ENCODE assay signal across 23 cellular contexts in genomic region chr6:152605342-152605741, GRCh38. TPM values are rescaled to one million over a fixed set of nuclear protein-coding genes. Genes with fewer than 3 reads are reported as not detected.
DNase-seq lines count a peak whose midpoint lies in the region; ATAC-seq and TF ChIP-seq lines count a peak whose summit lies in the region.
"Had no signal": no experiment of that assay in that cellular context is flagged by ENCODE, and none has a peak within 500 bp of the region (broad histone marks: within the 10 kb centered on the region; RNA-seq: fewer than 3 reads in every experiment).

No MANE protein-coding gene starts in this region.

- H3K27me3 ChIP-seq in left ventricle myocardium inferior (ENCODE audit: low read depth) (no peaks in the 10 kb centered on the region), vagina (no peaks in the 10 kb centered on the region)
- H3K27me3 ChIP-seq: ascending aorta, neural progenitor cell, stomach, transverse colon had no signal

- H3K4me1 ChIP-seq in left ventricle myocardium inferior = peaks cover 4% of the 10 kb centered on the region
- no peaks in the 10 kb centered on the region for H3K4me1 ChIP-seq in vagina
- H3K4me1 ChIP-seq: ascending aorta, neural progenitor cell, prostate gland, stomach, transverse colon had no signal

- ATAC-seq in left ventricle myocardium superior (no peak), HG03565 (IDR thresholded peaks at IDR 0.05; ENCODE audit: unreplicated experiment) (no peak), HG03521 (IDR thresholded peaks at IDR 0.05; ENCODE audit: unreplicated experiment) (no peak)
- ATAC-seq: CD8-positive, alpha-beta T cell; SK-N-SH treated with all-trans-retinoic acid at 6 μM for 48 hours had no signal

- TF ChIP-seq CTCF in left ventricle myocardium inferior (IDR thresholded peaks at IDR 0.05; ENCODE audit: borderline replicate concordance) = no peak
- TF ChIP-seq CTCF in fibroblast of the aortic adventitia (IDR thresholded peaks at IDR 0.05; ENCODE audit: insufficient read depth, low read length) = no peak
- TF ChIP-seq CTCF in vagina (IDR thresholded peaks at IDR 0.05) = no peak

- H3K4me3 ChIP-seq in left ventricle myocardium inferior (no peak overlapping the region), fibroblast of the aortic adventitia (ENCODE audit: low read depth, low read length) (no peak overlapping the region), vagina (no peak overlapping the region)
- H3K4me3 ChIP-seq: ascending aorta, neural progenitor cell, prostate gland, stomach, transverse colon had no signal

- H3K36me3 ChIP-seq in left ventricle myocardium inferior = no peaks in the 10 kb centered on the region
- H3K36me3 ChIP-seq in vagina = no peaks in the 10 kb centered on the region
- H3K36me3 ChIP-seq: ascending aorta, neural progenitor cell, prostate gland, stomach, transverse colon had no signal

- DNase-seq in left ventricle myocardium inferior = no peak
- no peak for DNase-seq in left ventricle myocardium superior
- DNase-seq in astrocyte of the hippocampus (ENCODE audit: low read depth, low spot score) = peak; percentile 28
- DNase-seq in fibroblast of the aortic adventitia (ENCODE audit: low read depth) = peak; percentile 51
- DNase-seq in vagina (ENCODE audit: extremely low spot score in 2 of 2) = no peak
- DNase-seq in T-helper 9 cell = no peak
- DNase-seq: activated CD8-positive, alpha-beta memory T cell treated with anti-CD3 and anti-CD28 coated beads, Interleukin-2, amount 50 U/mL, for 48 hours; CD8-positive, alpha-beta T cell; H7; islet precursor cell; NCI-H1092 treated with DMSO at 0.1 percent for 48 hours; NCI-H187 treated with DMSO at 0.1 percent for 48 hours; NCI-H345; NCI-H774; stomach; transverse colon had no signal

- H3K9me3 ChIP-seq in left ventricle myocardium inferior (replicated peaks) (no peaks in the 10 kb centered on the region), vagina (no peaks in the 10 kb centered on the region)
- H3K9me3 ChIP-seq: ascending aorta, prostate gland, stomach, transverse colon had no signal

- peak overlapping the region; percentile 31 for H3K27ac ChIP-seq in left ventricle myocardium inferior (replicated peaks)
- peak overlapping the region; percentile 27 for H3K27ac ChIP-seq in vagina
- H3K27ac ChIP-seq: 22Rv1, ascending aorta, neural progenitor cell, prostate gland, transverse colon had no signal

- no peak for TF ChIP-seq POLR2A in vagina (IDR thresholded peaks at IDR 0.05)

- intact Hi-C loops in left ventricle myocardium inferior (cut with micrococcal nuclease) = no loop called here
- intact Hi-C loops in left ventricle myocardium superior (cut with micrococcal nuclease) = no loop called here
- intact Hi-C loops in vagina (cut with DNase I) = no loop called here

RNA-seq across cellular contexts. Expression of gene SYNE1, which starts 31.8 kb away (rescaled TPM):
- total RNA-seq in left ventricle myocardium inferior (105 TPM), left ventricle myocardium superior (80.8 TPM), fibroblast of the aortic adventitia (ENCODE audit: low replicate concordance) (133 and 193 TPM in 2 replicates), vagina (81.5 TPM)

Comparison
In these comparisons a context has a peak if more than half of its experiments do, and no peak if none do; other contexts are left out.
1. DNase-seq: peak in astrocyte of the hippocampus (single experiment) and fibroblast of the aortic adventitia (single experiment); none in left ventricle myocardium inferior (single experiment), left ventricle myocardium superior (single experiment), vagina (0 of 2) and T-helper 9 cell (single experiment).